Comparison of ENCODE assay signal across 8 cellular contexts in genomic region chr2:118012778-118013177, GRCh38. TPM values are rescaled to one million over a fixed set of nuclear protein-coding genes. Genes with fewer than 3 reads are reported as not detected.
DNase-seq lines count a peak whose midpoint lies in the region; ATAC-seq and TF ChIP-seq lines count a peak whose summit lies in the region.

No MANE protein-coding gene starts in this region.

- peak overlapping the region; percentile 93 for H3K27ac Mint-ChIP-seq in dendritic cell treated with granulocyte-macrophage colony-stimulating factor and Interleukin-4, amounts not matched to agents 40 ng/mL and 50 ng/mL, for 4 days
- H3K27ac Mint-ChIP-seq in natural killer cell treated with Interleukin-12 subunit alpha and Interleukin-12 subunit beta and Interleukin-15 and Interleukin-18, amount 100 ng/mL, for 72 hours = peak overlapping the region in 1 of 2 donors; percentile 79

- H3K4me3 ChIP-seq in BLaER1 = peak overlapping the region; percentile 100
- H3K4me3 ChIP-seq in Loucy (ENCODE audit: low read length, poor library complexity, severe bottlenecking) = peak overlapping the region; percentile 99

- no peaks in the 10 kb centered on the region for H3F3A ChIP-seq in Loucy (ENCODE audit: low read depth)

- H3K36me3 Mint-ChIP-seq in dendritic cell treated with granulocyte-macrophage colony-stimulating factor and Interleukin-4, amounts not matched to agents 40 ng/mL and 50 ng/mL, for 4 days (ENCODE audit: low read depth) = peaks cover 38% of the 10 kb centered on the region
- H3K36me3 Mint-ChIP-seq in natural killer cell treated with Interleukin-12 subunit alpha and Interleukin-12 subunit beta and Interleukin-15 and Interleukin-18, amount 100 ng/mL, for 72 hours = peaks cover 9% of the 10 kb centered on the region

- H3K27me3 ChIP-seq in BLaER1 = no peaks in the 10 kb centered on the region
- peaks cover 4% of the 10 kb centered on the region for H3K27me3 ChIP-seq in Loucy (ENCODE audit: insufficient read depth, low read length, poor library complexity, severe bottlenecking)

- peak overlapping the region; percentile 91 for H3K4me3 Mint-ChIP-seq in dendritic cell treated with granulocyte-macrophage colony-stimulating factor and Interleukin-4, amounts not matched to agents 40 ng/mL and 50 ng/mL, for 4 days
- H3K4me3 Mint-ChIP-seq in natural killer cell treated with Interleukin-12 subunit alpha and Interleukin-12 subunit beta and Interleukin-15 and Interleukin-18, amount 100 ng/mL, for 72 hours = peak overlapping the region; percentile 86

- H3K4me1 Mint-ChIP-seq in dendritic cell treated with granulocyte-macrophage colony-stimulating factor and Interleukin-4, amounts not matched to agents 40 ng/mL and 50 ng/mL, for 4 days (ENCODE audit: low read depth) = peaks cover 77% of the 10 kb centered on the region
- H3K4me1 Mint-ChIP-seq in natural killer cell treated with Interleukin-12 subunit alpha and Interleukin-12 subunit beta and Interleukin-15 and Interleukin-18, amount 100 ng/mL, for 72 hours (ENCODE audit: low read depth in 2 of 2) = peaks cover 35 to 43% of the 10 kb centered on the region in 2 donors

- H3K27me3 Mint-ChIP-seq in dendritic cell treated with granulocyte-macrophage colony-stimulating factor and Interleukin-4, amounts not matched to agents 40 ng/mL and 50 ng/mL, for 4 days = no peaks in the 10 kb centered on the region
- H3K27me3 Mint-ChIP-seq in natural killer cell treated with Interleukin-12 subunit alpha and Interleukin-12 subunit beta and Interleukin-15 and Interleukin-18, amount 100 ng/mL, for 72 hours = peaks cover 0 to 4% of the 10 kb centered on the region in 2 donors

- peaks cover 61% of the 10 kb centered on the region for H3K79me2 ChIP-seq in Loucy (ENCODE audit: insufficient read depth, low read length)

- ATAC-seq in natural killer cell treated with Interleukin-12 subunit alpha and Interleukin-12 subunit beta and Interleukin-15 and Interleukin-18, amount 100 ng/mL, for 72 hours = no peak
- ATAC-seq in HG02884 (IDR thresholded peaks at IDR 0.05; ENCODE audit: unreplicated experiment) = no peak

- no peaks in the 10 kb centered on the region for H3K9me2 ChIP-seq in Loucy (replicated peaks; ENCODE audit: low read depth, low read length)

- H3K9me3 Mint-ChIP-seq in dendritic cell treated with granulocyte-macrophage colony-stimulating factor and Interleukin-4, amounts not matched to agents 40 ng/mL and 50 ng/mL, for 4 days = peaks cover 12% of the 10 kb centered on the region
- H3K9me3 Mint-ChIP-seq in natural killer cell treated with Interleukin-12 subunit alpha and Interleukin-12 subunit beta and Interleukin-15 and Interleukin-18, amount 100 ng/mL, for 72 hours = no peaks in the 10 kb centered on the region

- no peak overlapping the region for H3K27ac ChIP-seq in BLaER1

- H3K36me3 ChIP-seq in BLaER1 (peaks cover 22% of the 10 kb centered on the region), Loucy (ENCODE audit: insufficient read depth, low read length) (peaks cover 11% of the 10 kb centered on the region; the same call in 1 of the 2 replicates)

- TF ChIP-seq CTCF in Loucy (conservative IDR thresholded peaks at IDR 0.05; ENCODE audit: low read length) = no peak
- no peak for TF ChIP-seq CTCF in GM13976 (IDR thresholded peaks at IDR 0.05; ENCODE audit: borderline replicate concordance, control extremely low read depth, extremely low read depth, insufficient read depth, missing control alignments)

- peak overlapping the region; percentile 89 for H3K4me2 ChIP-seq in BLaER1
- H3K4me2 ChIP-seq in Loucy (ENCODE audit: low read depth, low read length, poor library complexity, severe bottlenecking) = peak overlapping the region; percentile 83

- no peak overlapping the region for H2AFZ ChIP-seq in Loucy (ENCODE audit: low read length)

- H3K9ac ChIP-seq in BLaER1 (peak overlapping the region; percentile 89), Loucy (ENCODE audit: low read depth, low read length, poor library complexity, severe bottlenecking) (peak overlapping the region; percentile 94)

- DNase-seq in natural killer cell treated with Interleukin-12 subunit alpha and Interleukin-12 subunit beta and Interleukin-15 and Interleukin-18, amount 100 ng/mL, for 72 hours (ENCODE audit: low spot score) = no peak
- DNase-seq in GM13976 (ENCODE audit: low spot score) (no peak), NCI-H2196 (lab: John Stamatoyannopoulos, UW; ENCODE audit: unreplicated experiment) (no peak), Kasumi-1 (lab: John Stamatoyannopoulos, UW) (no peak)

- in situ Hi-C loops in GM13976 (cut with MboI; ENCODE audit: low sequenced_read_pairs, unreplicated experiment) = no loop called here

- no peaks in the 10 kb centered on the region for H3K9me3 ChIP-seq in BLaER1
- no peaks in the 10 kb centered on the region for H3K9me3 ChIP-seq in Loucy (ENCODE audit: insufficient read depth, low read depth, low read length)

- H3K4me1 ChIP-seq in BLaER1 = peaks cover 26% of the 10 kb centered on the region
- peaks cover 38% of the 10 kb centered on the region for H3K4me1 ChIP-seq in Loucy (ENCODE audit: insufficient read depth, low read length, poor library complexity, severe bottlenecking)

- intact Hi-C loops in dendritic cell treated with granulocyte-macrophage colony-stimulating factor and Interleukin-4, amounts not matched to agents 40 ng/mL and 50 ng/mL, for 4 days (cut with micrococcal nuclease) = no loop called here

- H4K20me1 ChIP-seq in BLaER1 = peaks cover 59% of the 10 kb centered on the region
- H4K20me1 ChIP-seq in Loucy (ENCODE audit: insufficient read depth, low read length, poor library complexity, severe bottlenecking) = peaks cover 52% of the 10 kb centered on the region

RNA-seq across cellular contexts. Expression of gene CCDC93, which starts 1.1 kb away (rescaled TPM):
- 10 to 100 TPM; 33.5 to 59.9 TPM for total RNA-seq in natural killer cell treated with Interleukin-12 subunit alpha and Interleukin-12 subunit beta and Interleukin-15 and Interleukin-18, amount 100 ng/mL, for 72 hours
